In genomic region chr11:117837070-117837776, GRCh38 we compare ENCODE assay signal across 16 cellular contexts. TPM values are rescaled to one million over a fixed set of nuclear protein-coding genes. Genes with fewer than 3 reads are reported as not detected.
DNase-seq lines count a peak whose midpoint lies in the region; ATAC-seq, FAIRE-seq and TF ChIP-seq lines count a peak whose summit lies in the region.
"Had no signal": no experiment of that assay in that cellular context is flagged by ENCODE, and none has a peak within 500 bp of the region (broad histone marks: within the 10 kb centered on the region; RNA-seq: fewer than 3 reads in every experiment).

No MANE protein-coding gene starts in this region.

- peaks cover 3% of the 10 kb centered on the region for H3K36me3 Mint-ChIP-seq in central memory CD8-positive, alpha-beta T cell (ENCODE audit: insufficient read depth)
- H3K36me3 Mint-ChIP-seq: CD4-positive, CD25-positive, alpha-beta regulatory T cell had no signal

- DNase-seq in GM12892 (ENCODE audit: insufficient read length) (no peak), kidney tubule cell (ENCODE audit: low spot score) (peak; percentile 59), NOMO-1 treated with DMSO at 0.1 percent for 48 hours (lab: John Stamatoyannopoulos, UW; ENCODE audit: unreplicated experiment) (no peak), HCEC 1CT (no peak), GM19238 (ENCODE audit: insufficient read length, low spot score) (no peak)
- no peak for DNase-seq in central memory CD8-positive, alpha-beta T cell (ENCODE audit: low spot score in 2 of 2)
- peak; percentile 14 for DNase-seq in stimulated activated CD8-positive, alpha-beta memory T cell treated with anti-CD3 and anti-CD28 coated beads, Interleukin-4, amount 100 ng/mL, for 48 hours
- DNase-seq in stimulated activated naive CD8-positive, alpha-beta T cell treated with anti-CD3 and anti-CD28 coated beads, Interleukin-15, Interleukin-2, amounts not matched to agents 100 U/mL and 50 U/mL, for 24 hours: no peak
- DNase-seq: activated CD4-positive, alpha-beta T cell treated with anti-CD3 and anti-CD28 coated beads, Interleukin-2, amount 50 U/mL, for 48 hours; activated naive CD4-positive, alpha-beta T cell; CD4-positive, CD25-positive, alpha-beta regulatory T cell; dermis blood vessel endothelial cell; DMS79 treated with DMSO at 0.1 percent for 48 hours; esophagus squamous epithelium; NCI-H774 had no signal

- FAIRE-seq in GM12892 (lab: Jason Lieb, UNC): peak; percentile 14
- FAIRE-seq: RCC 7860 had no signal

- peaks cover 10% of the 10 kb centered on the region for H3K27me3 Mint-ChIP-seq in central memory CD8-positive, alpha-beta T cell

- no peak for TF ChIP-seq POLR2A in GM12892 (IDR thresholded peaks at IDR 0.05; ENCODE audit: low read depth, low read length)

- no peak for ATAC-seq in central memory CD8-positive, alpha-beta T cell (replicated peaks; ENCODE audit: extremely low read depth, poor library complexity, severe bottlenecking)
- ATAC-seq in stimulated activated naive CD8-positive, alpha-beta T cell treated with anti-CD3 and anti-CD28 coated beads, Interleukin-15, Interleukin-2, amounts not matched to agents 100 U/mL and 50 U/mL, for 24 hours: no peak

- H3K4me1 Mint-ChIP-seq in central memory CD8-positive, alpha-beta T cell: peaks cover 27% of the 10 kb centered on the region

- H3K9me3 Mint-ChIP-seq in central memory CD8-positive, alpha-beta T cell: no peaks in the 10 kb centered on the region
- H3K9me3 Mint-ChIP-seq: CD4-positive, CD25-positive, alpha-beta regulatory T cell had no signal

- peak overlapping the region; percentile 48 for H3K4me3 Mint-ChIP-seq in central memory CD8-positive, alpha-beta T cell
- H3K4me3 Mint-ChIP-seq: CD4-positive, CD25-positive, alpha-beta regulatory T cell had no signal

- H3K27ac Mint-ChIP-seq in central memory CD8-positive, alpha-beta T cell (ENCODE audit: low read depth): peak overlapping the region; percentile 65
- H3K27ac Mint-ChIP-seq: CD4-positive, CD25-positive, alpha-beta regulatory T cell had no signal

RNA-seq across cellular contexts. Expression of gene FXYD2, which starts 12.7 kb away (rescaled TPM):
- 7.4 TPM for polyA plus RNA-seq in GM12892 (2012; ENCODE audit: missing spikeins)

RNA-seq across cellular contexts. Expression of gene FXYD6, which starts 39.2 kb away (rescaled TPM):
- 1.1 TPM for polyA plus RNA-seq in GM12892 (2012; ENCODE audit: missing spikeins)
- polyA plus RNA-seq: CD4-positive, CD25-positive, alpha-beta regulatory T cell had no signal

RNA-seq across cellular contexts. Expression of gene DSCAML1, which starts 40.2 kb away (rescaled TPM):
- 0.36 TPM for polyA plus RNA-seq in GM12892 (2012; ENCODE audit: missing spikeins)

Comparison
In these comparisons a context has a peak if more than half of its experiments do, and no peak if none do; other contexts are left out.
1. DNase-seq: peak in kidney tubule cell (single experiment) and stimulated activated CD8-positive, alpha-beta memory T cell treated with anti-CD3 and anti-CD28 coated beads, Interleukin-4, amount 100 ng/mL, for 48 hours (single experiment); none in GM12892 (single experiment), central memory CD8-positive, alpha-beta T cell (0 of 2), NOMO-1 treated with DMSO at 0.1 percent for 48 hours (single experiment), HCEC 1CT (single experiment), stimulated activated naive CD8-positive, alpha-beta T cell treated with anti-CD3 and anti-CD28 coated beads, Interleukin-15, Interleukin-2, amounts not matched to agents 100 U/mL and 50 U/mL, for 24 hours (single experiment) and GM19238 (single experiment).